21 cellular contexts compared by ENCODE assay signal in genomic region chr14:43475762-43476161, GRCh38.
DNase-seq lines count a peak whose midpoint lies in the region; ATAC-seq and TF ChIP-seq lines count a peak whose summit lies in the region.
"Had no signal": no experiment of that assay in that cellular context is flagged by ENCODE, and none has a peak within 500 bp of the region (broad histone marks: within the 10 kb centered on the region; RNA-seq: fewer than 3 reads in every experiment).

No MANE protein-coding gene starts in this region.

- no peak overlapping the region for H2BK5ac ChIP-seq in mesenchymal stem cell (ENCODE audit: low read depth, low read length, poor library complexity, severe bottlenecking)

- no peak overlapping the region for H3K4ac ChIP-seq in mesenchymal stem cell (ENCODE audit: low read depth in 1 of 2, low read length in 2 of 2)

- POLR2A ChIA-PET in RWPE1 (lab: Yijun Ruan, JAX; ENCODE audit: low non-redundant PET) = no interaction called here

- no peaks in the 10 kb centered on the region for H3K27me3 ChIP-seq in mesenchymal stem cell (ENCODE audit: control insufficient read depth in 1 of 2, insufficient read depth in 1 of 2, low read length in 2 of 2)

- 100% methylated on average over 1 of the region's 1 CpG for WGBS in mesenchymal stem cell

- H3K18ac ChIP-seq in mesenchymal stem cell (ENCODE audit: low read depth in 1 of 2, low read length in 2 of 2) = no peak overlapping the region

- no peaks in the 10 kb centered on the region for H3K4me1 Mint-ChIP-seq in activated naive CD8-positive, alpha-beta T cell treated with anti-CD3 and anti-CD28 coated beads for 36 hours
- H3K4me1 Mint-ChIP-seq: B cell; CD4-positive, CD25-positive, alpha-beta regulatory T cell had no signal

- peak; percentile 80 for DNase-seq in DMS53 (lab: John Stamatoyannopoulos, UW)
- DNase-seq in HT-29 (ENCODE audit: low spot score) = peak; percentile 7
- DNase-seq in RWPE1 (ENCODE audit: low spot score) = peak; percentile 0
- DNase-seq in mesenchymal stem cell = peak; percentile 5
- no peak for DNase-seq in A172 (ENCODE audit: low spot score)
- DNase-seq in activated naive CD8-positive, alpha-beta T cell treated with anti-CD3 and anti-CD28 coated beads for 36 hours = no peak
- DNase-seq: Calu3; CD4-positive, CD25-positive, alpha-beta regulatory T cell; DND-41; GF-D8; NCI-H1105 treated with DMSO at 0.1 percent for 48 hours; NCI-H187 treated with DMSO at 0.1 percent for 48 hours; NCI-H2171; NCI-H446; NCI-H748 treated with DMSO at 0.1 percent for 48 hours; SHP77; SK-N-SH had no signal

- H3K23ac ChIP-seq in mesenchymal stem cell (ENCODE audit: low read length in 2 of 2) = no peak overlapping the region

- no peak overlapping the region for H3K27ac ChIP-seq in RWPE1
- H3K27ac ChIP-seq in mesenchymal stem cell (ENCODE audit: low read length, poor library complexity, severe bottlenecking) = no peak overlapping the region

- H3K4me1 ChIP-seq in mesenchymal stem cell (ENCODE audit: control insufficient read depth, insufficient read depth, low read depth, low read length) = no peaks in the 10 kb centered on the region

- no peak overlapping the region for H4K8ac ChIP-seq in mesenchymal stem cell (ENCODE audit: low read length)

- no peak overlapping the region for H2BK15ac ChIP-seq in mesenchymal stem cell (ENCODE audit: low read depth, poor library complexity, severe bottlenecking)

- TF ChIP-seq CTCF in RWPE1 (conservative IDR thresholded peaks at IDR 0.05; ENCODE audit: low read depth) = no peak

- no peaks in the 10 kb centered on the region for H3K9me3 Mint-ChIP-seq in activated naive CD8-positive, alpha-beta T cell treated with anti-CD3 and anti-CD28 coated beads for 36 hours
- H3K9me3 Mint-ChIP-seq: GM23338 had no signal

- H3K79me1 ChIP-seq in mesenchymal stem cell (replicated peaks; ENCODE audit: low read length, poor library complexity, severe bottlenecking) = no peaks in the 10 kb centered on the region

- no peak overlapping the region for H2AFZ ChIP-seq in mesenchymal stem cell (ENCODE audit: low read depth, low read length)
- H2AFZ ChIP-seq: GM23338 had no signal

- CTCF ChIA-PET in RWPE1 (lab: Yijun Ruan, JAX) = interaction anchor here (0.6 kb wide), 1 partner anchor 1787 kb away, joined by 3 read pairs; no protein-coding TSS in a partner anchor

- H2AK5ac ChIP-seq in mesenchymal stem cell (ENCODE audit: low read length, severe bottlenecking) = no peak overlapping the region

- no peak for ATAC-seq in HG02938 (IDR thresholded peaks at IDR 0.05; ENCODE audit: unreplicated experiment)
- ATAC-seq: GM23338 had no signal

- H3K9ac ChIP-seq in mesenchymal stem cell (ENCODE audit: low read length) = no peak overlapping the region
- H3K9ac ChIP-seq: SK-N-SH had no signal

- H2BK120ac ChIP-seq in mesenchymal stem cell (ENCODE audit: low read depth, low read length) = no peak overlapping the region

- H3K36me3 ChIP-seq in mesenchymal stem cell (ENCODE audit: control insufficient read depth in 1 of 2, insufficient read depth in 2 of 2, low read depth in 1 of 2, low read length in 2 of 2) = no peaks in the 10 kb centered on the region

- H4K91ac ChIP-seq in mesenchymal stem cell (ENCODE audit: low read length) = no peak overlapping the region

- H3K4me3 Mint-ChIP-seq in activated naive CD8-positive, alpha-beta T cell treated with anti-CD3 and anti-CD28 coated beads for 36 hours = no peak overlapping the region
- H3K4me3 Mint-ChIP-seq: B cell; CD4-positive, CD25-positive, alpha-beta regulatory T cell; GM23338; T-helper 1 cell treated with Interleukin-12 subunit alpha and Interleukin-12 subunit beta and Interleukin-4 antibody, amounts not matched to agents 30 μg/mL and 1 μg/mL, for 36 hours had no signal

- H3K27ac Mint-ChIP-seq in activated naive CD8-positive, alpha-beta T cell treated with anti-CD3 and anti-CD28 coated beads for 36 hours = no peak overlapping the region
- H3K27ac Mint-ChIP-seq: B cell; CD4-positive, CD25-positive, alpha-beta regulatory T cell; GM23338; T-helper 1 cell treated with Interleukin-12 subunit alpha and Interleukin-12 subunit beta and Interleukin-4 antibody, amounts not matched to agents 30 μg/mL and 1 μg/mL, for 36 hours had no signal

- H3K14ac ChIP-seq in mesenchymal stem cell (ENCODE audit: low read length in 2 of 2) = no peak overlapping the region

- no peaks in the 10 kb centered on the region for H3K27me3 Mint-ChIP-seq in activated naive CD8-positive, alpha-beta T cell treated with anti-CD3 and anti-CD28 coated beads for 36 hours
- H3K27me3 Mint-ChIP-seq: B cell; CD4-positive, CD25-positive, alpha-beta regulatory T cell had no signal

- H3K36me3 Mint-ChIP-seq in activated naive CD8-positive, alpha-beta T cell treated with anti-CD3 and anti-CD28 coated beads for 36 hours = no peaks in the 10 kb centered on the region
- H3K36me3 Mint-ChIP-seq: CD4-positive, CD25-positive, alpha-beta regulatory T cell had no signal

- H3K4me3 ChIP-seq in mesenchymal stem cell (ENCODE audit: insufficient read depth in 1 of 2, low read depth in 1 of 2, low read length in 2 of 2) = no peak overlapping the region
- H3K4me3 ChIP-seq: GM23338 had no signal

- no peak overlapping the region for H3K4me2 ChIP-seq in mesenchymal stem cell (ENCODE audit: low read length, poor library complexity, severe bottlenecking)
- H3K4me2 ChIP-seq: GM23338, SK-N-SH had no signal

- H3K9me3 ChIP-seq in mesenchymal stem cell (ENCODE audit: control insufficient read depth, low read length) = no peaks in the 10 kb centered on the region
- H3K9me3 ChIP-seq: SK-N-SH had no signal

- no peak overlapping the region for H2BK12ac ChIP-seq in mesenchymal stem cell (ENCODE audit: low read length in 2 of 2)

Comparison
In these comparisons a context has a peak if more than half of its experiments do, and no peak if none do; other contexts are left out.
1. DNase-seq: peak in DMS53 (single experiment), HT-29 (single experiment), RWPE1 (single experiment) and mesenchymal stem cell (single experiment); none in A172 (single experiment) and activated naive CD8-positive, alpha-beta T cell treated with anti-CD3 and anti-CD28 coated beads for 36 hours (single experiment).